Comparison of ENCODE assay signal across 10 cellular contexts in genomic region chr22:19448739-19449421, GRCh38. TPM values are rescaled to one million over a fixed set of nuclear protein-coding genes. Genes with fewer than 3 reads are reported as not detected.
DNase-seq lines count a peak whose midpoint lies in the region; ATAC-seq and TF ChIP-seq lines count a peak whose summit lies in the region.
"Had no signal": no experiment of that assay in that cellular context is flagged by ENCODE, and none has a peak within 500 bp of the region (broad histone marks: within the 10 kb centered on the region; RNA-seq: fewer than 3 reads in every experiment).

No MANE protein-coding gene starts in this region.

- H3K36me3 ChIP-seq in SU-DHL-6 (ENCODE audit: low read length) (no peaks in the 10 kb centered on the region), hepatocyte (replicated peaks; ENCODE audit: insufficient read depth, low read depth) (no peaks in the 10 kb centered on the region)

- no peak overlapping the region for H2AFZ ChIP-seq in SU-DHL-6 (ENCODE audit: low read depth, low read length, severe bottlenecking)
- no peak overlapping the region for H2AFZ ChIP-seq in hepatocyte

- peak in 2 of 3 donors; percentile 58 to 65 for DNase-seq in stimulated activated CD4-positive, alpha-beta T cell treated with anti-CD3 and anti-CD28 coated beads, Interleukin-12 subunit alpha, Interleukin-12 subunit beta, amount 100 ng/mL, for 48 hours (ENCODE audit: low read depth in 2 of 3, low spot score in 1 of 3)
- DNase-seq in stimulated activated CD4-positive, alpha-beta T cell treated with anti-CD3 and anti-CD28 coated beads, Interleukin-12 subunit alpha, Interleukin-12 subunit beta, amount 100 ng/mL, for 4 hours = no peak
- DNase-seq in hepatocyte (ENCODE audit: low spot score) (no peak), type B pancreatic cell (ENCODE audit: extremely low spot score, unreplicated experiment) (no peak), NCI-H748 treated with DMSO at 0.1 percent for 48 hours (lab: John Stamatoyannopoulos, UW) (no peak), NCI-H2171 treated with DMSO at 0.1 percent for 48 hours (lab: John Stamatoyannopoulos, UW) (no peak)
- DNase-seq: effector CD4-positive, alpha-beta T cell had no signal

- peaks cover 19% of the 10 kb centered on the region for H3K4me1 Mint-ChIP-seq in type B pancreatic cell (ENCODE audit: unreplicated experiment)

- TF ChIP-seq CTCF in SU-DHL-6 (IDR thresholded peaks at IDR 0.05; ENCODE audit: insufficient read depth, low read length, poor library complexity, severe bottlenecking) = no peak
- TF ChIP-seq CTCF in hepatocyte (IDR thresholded peaks at IDR 0.05; ENCODE audit: poor library complexity) = no peak
- no peak for TF ChIP-seq CTCF in type B pancreatic cell (conservative IDR thresholded peaks at IDR 0.05)

- no peaks in the 10 kb centered on the region for H3K27me3 Mint-ChIP-seq in type B pancreatic cell

- no peak overlapping the region for H3K27ac Mint-ChIP-seq in type B pancreatic cell

- H3K4me1 ChIP-seq in hepatocyte (ENCODE audit: insufficient read depth) = peaks cover 20% of the 10 kb centered on the region

- H3K4me3 ChIP-seq in SU-DHL-6 (ENCODE audit: insufficient read depth, low read length, poor library complexity, severe bottlenecking) (peak overlapping the region; percentile 66), hepatocyte (no peak overlapping the region)

- no peaks in the 10 kb centered on the region for H3K27me3 ChIP-seq in SU-DHL-6 (ENCODE audit: low read length)
- no peaks in the 10 kb centered on the region for H3K27me3 ChIP-seq in hepatocyte
- H3K27me3 ChIP-seq: upper lobe of left lung had no signal

- no peaks in the 10 kb centered on the region for H4K20me1 ChIP-seq in SU-DHL-6 (ENCODE audit: low read depth, low read length)
- no peaks in the 10 kb centered on the region for H4K20me1 ChIP-seq in hepatocyte (ENCODE audit: insufficient read depth, poor library complexity, severe bottlenecking)

- H3K9me3 Mint-ChIP-seq in type B pancreatic cell = no peaks in the 10 kb centered on the region

- no peaks in the 10 kb centered on the region for H3K9me3 ChIP-seq in SU-DHL-6 (ENCODE audit: insufficient read depth, low read length)
- no peaks in the 10 kb centered on the region for H3K9me3 ChIP-seq in hepatocyte (ENCODE audit: low read depth)
- H3K9me3 ChIP-seq: upper lobe of left lung had no signal

- peak overlapping the region; percentile 74; the same call in 1 of the 2 replicates for H3K27ac ChIP-seq in SU-DHL-6 (ENCODE audit: low read depth, low read length)
- H3K27ac ChIP-seq in hepatocyte = peak overlapping the region; percentile 92

- H3K4me3 Mint-ChIP-seq in type B pancreatic cell = peak overlapping the region; percentile 92

- 0 out of 2 replicates have a peak, but pooled peaks cover 7% of the 10 kb centered on the region for H3F3A ChIP-seq in SU-DHL-6 (ENCODE audit: insufficient read depth)

- H3K9ac ChIP-seq in SU-DHL-6 (ENCODE audit: low read length) = peak overlapping the region; percentile 68

- no peak for ATAC-seq in GM18517 (IDR thresholded peaks at IDR 0.05; ENCODE audit: unreplicated experiment)

- 77% methylated on average over 5 of the region's 5 CpGs for WGBS in hepatocyte (ENCODE audit: low lambda C conversion rate, missing lambda C conversion rate)

- no peaks in the 10 kb centered on the region for H3K9me2 ChIP-seq in SU-DHL-6 (replicated peaks; ENCODE audit: insufficient read depth, low read length)
- H3K9me2 ChIP-seq in hepatocyte (replicated peaks; ENCODE audit: insufficient read depth) = no peaks in the 10 kb centered on the region

- H3K4me2 ChIP-seq in SU-DHL-6 (ENCODE audit: low read depth, low read length, poor library complexity, severe bottlenecking) = peak overlapping the region; percentile 64
- H3K4me2 ChIP-seq in hepatocyte = peak overlapping the region; percentile 80

- H3K79me2 ChIP-seq in SU-DHL-6 (ENCODE audit: insufficient read depth, low read length) = peaks cover 38% of the 10 kb centered on the region
- H3K79me2 ChIP-seq in hepatocyte = peaks cover 32% of the 10 kb centered on the region

- H3K36me3 Mint-ChIP-seq in type B pancreatic cell = peaks cover 9% of the 10 kb centered on the region

RNA-seq across cellular contexts. Expression of gene C22orf39, which starts 1.4 kb away (rescaled TPM):
- total RNA-seq in hepatocyte (26.4 and 29.5 TPM in 2 replicates), type B pancreatic cell (ENCODE audit: low replicate concordance) (30.3 and 31.6 TPM in 2 replicates)
- polyA plus RNA-seq in hepatocyte = 29.0 and 32.4 TPM in 2 replicates

RNA-seq across cellular contexts. Expression of gene MRPL40, which starts 16.5 kb away (rescaled TPM):
- total RNA-seq in hepatocyte (25.9 and 28.1 TPM in 2 replicates), type B pancreatic cell (ENCODE audit: low replicate concordance) (21.4 and 24.7 TPM in 2 replicates)
- 57.6 and 62.9 TPM in 2 replicates for polyA plus RNA-seq in hepatocyte

RNA-seq across cellular contexts. Expression of gene HIRA, which starts 17.3 kb away (rescaled TPM):
- total RNA-seq in hepatocyte = 23.6 and 30.6 TPM in 2 replicates
- polyA plus RNA-seq in hepatocyte = 17.4 and 23.5 TPM in 2 replicates
- 38.3 and 43.3 TPM in 2 replicates for total RNA-seq in type B pancreatic cell (ENCODE audit: low replicate concordance)

RNA-seq across cellular contexts. Expression of gene UFD1, which starts 30.1 kb away (rescaled TPM):
- total RNA-seq in hepatocyte = 48.6 and 51.5 TPM in 2 replicates
- 79.1 and 86.0 TPM in 2 replicates for polyA plus RNA-seq in hepatocyte
- total RNA-seq in type B pancreatic cell (ENCODE audit: low replicate concordance) = 52.4 and 56.1 TPM in 2 replicates

RNA-seq across cellular contexts. Expression of gene CDC45, which starts 30.8 kb away (rescaled TPM):
- 6.5 and 7.1 TPM in 2 replicates for total RNA-seq in hepatocyte
- 3.5 and 3.7 TPM in 2 replicates for polyA plus RNA-seq in hepatocyte
- 10.6 and 19.0 TPM in 2 replicates for total RNA-seq in type B pancreatic cell (ENCODE audit: low replicate concordance)

Comparison
In these comparisons a context has a peak if more than half of its experiments do, and no peak if none do; other contexts are left out.
1. DNase-seq: peak in stimulated activated CD4-positive, alpha-beta T cell treated with anti-CD3 and anti-CD28 coated beads, Interleukin-12 subunit alpha, Interleukin-12 subunit beta, amount 100 ng/mL, for 48 hours (2 of 3); none in stimulated activated CD4-positive, alpha-beta T cell treated with anti-CD3 and anti-CD28 coated beads, Interleukin-12 subunit alpha, Interleukin-12 subunit beta, amount 100 ng/mL, for 4 hours (single experiment), hepatocyte (single experiment), type B pancreatic cell (single experiment), NCI-H748 treated with DMSO at 0.1 percent for 48 hours (single experiment) and NCI-H2171 treated with DMSO at 0.1 percent for 48 hours (single experiment).